In the genomic region with DNA sequence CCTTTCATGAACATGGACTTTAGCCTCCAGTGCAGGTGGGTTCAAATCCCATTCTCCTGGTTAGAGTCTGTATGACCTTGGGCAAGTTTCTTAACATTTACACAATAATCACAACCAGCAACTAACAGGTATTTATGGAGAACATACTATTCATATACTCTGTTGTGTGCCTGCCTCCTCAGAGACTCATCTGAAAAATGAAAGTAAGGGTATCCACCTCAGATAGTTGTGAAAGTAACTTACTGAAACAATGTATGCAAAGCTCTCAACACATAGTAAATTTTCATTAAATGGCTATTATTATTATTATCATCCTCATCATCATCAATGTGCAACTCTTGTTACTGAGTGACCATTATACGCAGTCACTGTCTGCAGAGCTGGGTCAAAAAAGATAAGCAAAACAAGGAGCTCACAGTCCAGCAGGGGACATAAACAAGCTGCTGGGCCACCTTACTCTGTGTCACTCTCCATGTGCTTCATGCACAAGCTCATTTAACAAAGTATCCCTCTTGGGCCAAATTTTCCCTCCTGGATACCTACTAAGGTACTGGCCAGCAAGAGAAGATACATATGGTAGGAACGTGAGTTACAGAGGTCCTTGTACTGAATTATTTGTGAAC, we compare ENCODE assay signal across 35 cellular contexts.
"Had no signal": no experiment of that assay in that cellular context is flagged by ENCODE, and none has a peak within 500 bp of the region (broad histone marks: within the 10 kb centered on the region; RNA-seq: fewer than 3 reads in every experiment).

No MANE protein-coding gene starts in this region.

- H3K4me3 ChIP-seq: ascending aorta, breast epithelium had no signal

- H3K4me1 ChIP-seq: breast epithelium had no signal

- H3K4me3 Mint-ChIP-seq: activated CD4-positive, alpha-beta memory T cell treated with anti-CD3 and anti-CD28 coated beads, Interleukin-2, amount 10 ng/mL, durations not matched to agents 7 days and 5 days; activated CD4-positive, alpha-beta T cell treated with anti-CD3 and anti-CD28 coated beads for 36 hours; activated CD4-positive, alpha-beta T cell treated with anti-CD3 and anti-CD28 coated beads, Interleukin-2, amount 10 ng/mL, durations not matched to agents 7 days and 5 days; activated CD8-positive, alpha-beta T cell treated with anti-CD3 and anti-CD28 coated beads, Interleukin-2, amount 10 ng/mL, durations not matched to agents 7 days and 5 days; activated naive CD4-positive, alpha-beta T cell treated with anti-CD3 and anti-CD28 coated beads, Interleukin-2, amount 10 ng/mL, durations not matched to agents 7 days and 5 days; activated naive CD4-positive, alpha-beta T cell treated with anti-CD3 and anti-CD28 coated beads, Interleukin-2, amount 50 U/mL, for 24 hours; activated naive CD8-positive, alpha-beta T cell; activated naive CD8-positive, alpha-beta T cell treated with anti-CD3 and anti-CD28 coated beads, Interleukin-2, amount 10 ng/mL, durations not matched to agents 7 days and 5 days; activated naive CD8-positive, alpha-beta T cell treated with anti-CD3 and anti-CD28 coated beads, Interleukin-2, amount 50 U/mL, for 24 hours; activated T-cell treated with anti-CD3 and anti-CD28 coated beads, Interleukin-2, amount 50 U/mL, for 24 hours; brain; T-helper 1 cell treated with Interleukin-12 subunit alpha and Interleukin-12 subunit beta and Interleukin-4 antibody, amounts not matched to agents 30 μg/mL and 1 μg/mL, for 36 hours; T-helper 2 cell treated with Interferon-gamma antibody and Interleukin-4, amounts not matched to agents 5 μg/mL and 100 μg/mL, for 36 hours; WTC11 had no signal

- H3K27ac Mint-ChIP-seq: activated CD4-positive, alpha-beta memory T cell treated with anti-CD3 and anti-CD28 coated beads, Interleukin-2, amount 10 ng/mL, durations not matched to agents 7 days and 5 days; activated CD4-positive, alpha-beta T cell treated with anti-CD3 and anti-CD28 coated beads for 36 hours; activated CD4-positive, alpha-beta T cell treated with anti-CD3 and anti-CD28 coated beads, Interleukin-2, amount 10 ng/mL, durations not matched to agents 7 days and 5 days; activated CD8-positive, alpha-beta T cell treated with anti-CD3 and anti-CD28 coated beads, Interleukin-2, amount 10 ng/mL, durations not matched to agents 7 days and 5 days; activated naive CD4-positive, alpha-beta T cell treated with anti-CD3 and anti-CD28 coated beads, Interleukin-2, amount 10 ng/mL, durations not matched to agents 7 days and 5 days; activated naive CD4-positive, alpha-beta T cell treated with anti-CD3 and anti-CD28 coated beads, Interleukin-2, amount 50 U/mL, for 24 hours; activated naive CD8-positive, alpha-beta T cell; activated naive CD8-positive, alpha-beta T cell treated with anti-CD3 and anti-CD28 coated beads, Interleukin-2, amount 10 ng/mL, durations not matched to agents 7 days and 5 days; activated naive CD8-positive, alpha-beta T cell treated with anti-CD3 and anti-CD28 coated beads, Interleukin-2, amount 50 U/mL, for 24 hours; activated T-cell treated with anti-CD3 and anti-CD28 coated beads, Interleukin-2, amount 50 U/mL, for 24 hours; activated T-helper 2 cell treated with anti-CD3 and anti-CD28 coated beads, Interferon-gamma antibody, Interleukin-2, Interleukin-4, amounts not matched to agents 10 μg/mL and 5 μg/mL and 100 μg/mL, durations not matched to agents 14 hours and 24 hours and 36 hours; brain; T-helper 1 cell treated with Interleukin-12 subunit alpha and Interleukin-12 subunit beta and Interleukin-4 antibody, amounts not matched to agents 30 μg/mL and 1 μg/mL, for 36 hours; T-helper 2 cell treated with Interferon-gamma antibody and Interleukin-4, amounts not matched to agents 5 μg/mL and 100 μg/mL, for 36 hours; WTC11 had no signal

- H3K9me3 ChIP-seq: ascending aorta, breast epithelium had no signal

- H3K27ac ChIP-seq: ascending aorta, breast epithelium, WERI-Rb-1 had no signal

- H3K9me3 Mint-ChIP-seq: activated CD4-positive, alpha-beta memory T cell treated with anti-CD3 and anti-CD28 coated beads, Interleukin-2, amount 10 ng/mL, durations not matched to agents 7 days and 5 days; activated naive CD4-positive, alpha-beta T cell treated with anti-CD3 and anti-CD28 coated beads, Interleukin-2, amount 10 ng/mL, durations not matched to agents 7 days and 5 days; activated naive CD4-positive, alpha-beta T cell treated with anti-CD3 and anti-CD28 coated beads, Interleukin-2, amount 50 U/mL, for 24 hours; activated naive CD8-positive, alpha-beta T cell treated with anti-CD3 and anti-CD28 coated beads, Interleukin-2, amount 50 U/mL, for 24 hours; activated T-cell treated with anti-CD3 and anti-CD28 coated beads, Interleukin-2, amount 50 U/mL, for 24 hours; brain; T-helper 1 cell treated with Interleukin-12 subunit alpha and Interleukin-12 subunit beta and Interleukin-4 antibody, amounts not matched to agents 30 μg/mL and 1 μg/mL, for 36 hours; T-helper 2 cell treated with Interferon-gamma antibody and Interleukin-4, amounts not matched to agents 5 μg/mL and 100 μg/mL, for 36 hours; WTC11 had no signal

- FAIRE-seq: TTC549 had no signal

- ATAC-seq: activated CD4-positive, alpha-beta T cell treated with anti-CD3 and anti-CD28 coated beads for 36 hours; activated CD8-positive, alpha-beta T cell treated with anti-CD3 and anti-CD28 coated beads, Interleukin-2, amount 10 ng/mL, durations not matched to agents 7 days and 5 days; activated naive CD8-positive, alpha-beta T cell treated with anti-CD3 and anti-CD28 coated beads, Interleukin-2, amount 50 U/mL, for 24 hours; WTC11 had no signal

- DNase-seq: activated CD4-positive, alpha-beta memory T cell treated with anti-CD3 and anti-CD28 coated beads, Interleukin-2, amount 10 ng/mL, durations not matched to agents 7 days and 5 days; activated CD4-positive, alpha-beta T cell treated with anti-CD3 and anti-CD28 coated beads for 1 hour; activated CD4-positive, alpha-beta T cell treated with anti-CD3 and anti-CD28 coated beads for 36 hours; activated CD4-positive, alpha-beta T cell treated with anti-CD3 and anti-CD28 coated beads for 48 hours; activated CD4-positive, alpha-beta T cell treated with anti-CD3 and anti-CD28 coated beads, Interleukin-2, amount 10 ng/mL, durations not matched to agents 7 days and 5 days; activated CD4-positive, alpha-beta T cell treated with anti-CD3 and anti-CD28 coated beads, Interleukin-2, amount 50 U/mL, for 48 hours; activated CD4-positive, CD25-positive, alpha-beta regulatory T cell; activated CD8-positive, alpha-beta memory T cell treated with anti-CD3 and anti-CD28 coated beads for 24 hours; activated CD8-positive, alpha-beta memory T cell treated with anti-CD3 and anti-CD28 coated beads, Interleukin-2, amount 50 U/mL, for 4 hours; activated CD8-positive, alpha-beta T cell treated with anti-CD3 and anti-CD28 coated beads, Interleukin-2, amount 10 ng/mL, durations not matched to agents 7 days and 5 days; activated effector memory CD4-positive, alpha-beta T cell treated with Interleukin-2 at 50 U/mL for 16 hours; activated gamma-delta T cell; activated naive CD4-positive, alpha-beta T cell treated with anti-CD3 and anti-CD28 coated beads, Interleukin-2, amount 10 ng/mL, durations not matched to agents 7 days and 5 days; activated naive CD4-positive, alpha-beta T cell treated with Interleukin-2 at 50 U/mL for 16 hours; activated naive CD8-positive, alpha-beta T cell treated with anti-CD3 and anti-CD28 coated beads, Interleukin-2, amount 10 ng/mL, durations not matched to agents 7 days and 5 days; activated naive CD8-positive, alpha-beta T cell treated with anti-CD3 and anti-CD28 coated beads, Interleukin-2, amount 50 U/mL, for 24 hours; activated T-cell treated with anti-CD3 and anti-CD28 coated beads, Interleukin-2, amount 50 U/mL, for 24 hours; activated T-cell treated with anti-CD3 and anti-CD28 coated beads, Interleukin-2, amount 50 U/mL, for 48 hours; amygdala; anterior cingulate cortex; central memory CD4-positive, alpha-beta T cell; T-helper 1 cell; T-helper 2 cell; T-helper 9 cell; WERI-Rb-1 had no signal

- H3K36me3 Mint-ChIP-seq: activated naive CD4-positive, alpha-beta T cell treated with anti-CD3 and anti-CD28 coated beads, Interleukin-2, amount 10 ng/mL, durations not matched to agents 7 days and 5 days; activated naive CD4-positive, alpha-beta T cell treated with anti-CD3 and anti-CD28 coated beads, Interleukin-2, amount 50 U/mL, for 24 hours; activated naive CD8-positive, alpha-beta T cell treated with anti-CD3 and anti-CD28 coated beads, Interleukin-2, amount 10 ng/mL, durations not matched to agents 7 days and 5 days; brain; WTC11 had no signal

- H3K36me3 ChIP-seq: ascending aorta, breast epithelium, WERI-Rb-1 had no signal

- H3K27me3 ChIP-seq: ascending aorta, breast epithelium had no signal

- H3K4me1 Mint-ChIP-seq: activated naive CD4-positive, alpha-beta T cell treated with anti-CD3 and anti-CD28 coated beads, Interleukin-2, amount 10 ng/mL, durations not matched to agents 7 days and 5 days; activated naive CD4-positive, alpha-beta T cell treated with anti-CD3 and anti-CD28 coated beads, Interleukin-2, amount 50 U/mL, for 24 hours; brain had no signal
